ENCODE assay signal across 11 cellular contexts in the genomic region with DNA sequence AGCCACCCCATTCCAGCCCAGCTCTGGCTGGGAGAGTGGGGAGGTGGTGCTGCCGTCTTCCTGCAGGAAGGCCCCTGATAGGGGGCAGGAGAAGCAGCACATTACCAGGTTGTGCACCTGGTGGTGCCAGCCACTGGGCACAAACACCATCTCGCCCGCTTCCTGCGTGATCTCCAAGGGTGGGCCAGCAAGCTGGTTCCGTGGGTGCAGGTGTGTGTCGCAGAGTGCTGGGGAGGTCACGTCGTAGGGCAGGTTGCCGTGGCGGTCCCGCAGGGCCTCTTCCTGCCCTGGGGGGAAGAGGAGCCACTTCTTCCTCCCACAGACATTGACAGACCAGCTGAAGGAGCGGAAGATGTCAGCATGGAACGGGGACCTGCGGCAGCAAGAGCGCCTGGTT. TPM values are rescaled to one million over a fixed set of nuclear protein-coding genes. Genes with fewer than 3 reads are reported as not detected.
A peak's percentile ranks its signal among the peaks of the same experiment; 100 is the strongest.
DNase-seq lines count a peak whose midpoint lies in the region; ATAC-seq and TF ChIP-seq lines count a peak whose summit lies in the region.
"Had no signal": no experiment of that assay in that cellular context is flagged by ENCODE, and none has a peak within 500 bp of the region (broad histone marks: within the 10 kb centered on the region; RNA-seq: fewer than 3 reads in every experiment).

No MANE protein-coding gene starts in this region.

- POLR2A ChIA-PET in naive thymus-derived CD8-positive, alpha-beta T cell (lab: Charles Lee) = interaction anchor here (0.7 to 2.0 kb wide), 2 partner anchors 22 to 55 kb away, joined by 3 to 9 read pairs; no protein-coding TSS in a partner anchor
- POLR2A ChIA-PET in HEK293T (lab: Yijun Ruan, JAX) = interaction anchor here (0.9 kb wide), 1 partner anchor 29 kb away, joined by 3 read pairs; no protein-coding TSS in a partner anchor

- H3K27ac ChIP-seq in BLaER1 treated with 17β-estradiol and CSF1 and Interleukin-3, amounts not matched to agents 10 nM and 100 nM = no peak overlapping the region
- no peak overlapping the region for H3K27ac ChIP-seq in GM23338 (ENCODE audit: low read depth)
- no peak overlapping the region for H3K27ac ChIP-seq in hepatocyte
- H3K27ac ChIP-seq: neutrophil, Peyer's patch had no signal

- CTCF ChIA-PET in HEK293T (lab: Yijun Ruan, JAX) = no interaction called here

- intact Hi-C loops in activated T-helper 2 cell treated with anti-CD3 and anti-CD28 coated beads, Interferon-gamma antibody, Interleukin-2, Interleukin-4, amounts not matched to agents 10 μg/mL and 5 μg/mL and 100 μg/mL, durations not matched to agents 14 hours and 24 hours and 36 hours (cut with micrococcal nuclease) = loop anchor here (10.0 kb wide), 2 partner anchors 371 to 431 kb away; partner anchors contain the start of genes C1orf35, IBA57 and MRPL55

- peaks cover 26 to 36% (median 33%) of the 10 kb centered on the region in 11 experiments for H3K36me3 ChIP-seq in BLaER1 treated with 17β-estradiol and CSF1 and Interleukin-3, amounts not matched to agents 10 nM and 100 nM
- H3K36me3 ChIP-seq in GM23338 (ENCODE audit: insufficient read depth) = no peaks in the 10 kb centered on the region
- H3K36me3 ChIP-seq in hepatocyte (replicated peaks; ENCODE audit: insufficient read depth, low read depth) = no peaks in the 10 kb centered on the region

- H3K36me3 Mint-ChIP-seq in GM23338 (ENCODE audit: low read depth) = peaks cover 20% of the 10 kb centered on the region
- peaks cover 22% of the 10 kb centered on the region for H3K36me3 Mint-ChIP-seq in activated T-helper 2 cell treated with anti-CD3 and anti-CD28 coated beads, Interferon-gamma antibody, Interleukin-2, Interleukin-4, amounts not matched to agents 10 μg/mL and 5 μg/mL and 100 μg/mL, durations not matched to agents 14 hours and 24 hours and 36 hours (ENCODE audit: low read depth)
- H3K36me3 Mint-ChIP-seq in naive thymus-derived CD8-positive, alpha-beta T cell = peaks cover 0 to 2% (median 0%) of the 10 kb centered on the region in 3 donors

- no peaks in the 10 kb centered on the region for H3K27me3 ChIP-seq in BLaER1 treated with 17β-estradiol and CSF1 and Interleukin-3, amounts not matched to agents 10 nM and 100 nM
- no peaks in the 10 kb centered on the region for H3K27me3 ChIP-seq in GM23338 (ENCODE audit: insufficient read depth)
- no peaks in the 10 kb centered on the region for H3K27me3 ChIP-seq in hepatocyte
- H3K27me3 ChIP-seq: Peyer's patch had no signal

- H3K4me3 ChIP-seq in BLaER1 treated with 17β-estradiol and CSF1 and Interleukin-3, amounts not matched to agents 10 nM and 100 nM = peak overlapping the region in 8 of 10 experiments; percentile 83 to 98 (median 90); a peak in 15 of 20 replicates
- no peak overlapping the region for H3K4me3 ChIP-seq in GM23338
- H3K4me3 ChIP-seq in hepatocyte = no peak overlapping the region

- H3K4me2 ChIP-seq in BLaER1 treated with 17β-estradiol and CSF1 and Interleukin-3, amounts not matched to agents 10 nM and 100 nM = peak overlapping the region; percentile 90 to 99 (median 99)
- H3K4me2 ChIP-seq in GM23338 (no peak overlapping the region), hepatocyte (no peak overlapping the region)

- TF ChIP-seq CTCF in GM23338 (conservative IDR thresholded peaks at IDR 0.05; ENCODE audit: low read depth in 2 of 2) (no peak), hepatocyte (IDR thresholded peaks at IDR 0.05; ENCODE audit: poor library complexity) (no peak)

- H3K9me3 ChIP-seq in BLaER1 treated with 17β-estradiol and CSF1 and Interleukin-3, amounts not matched to agents 10 nM and 100 nM (replicated peaks in 1 of 11) = no peaks in the 10 kb centered on the region
- H3K9me3 ChIP-seq in hepatocyte (ENCODE audit: low read depth) = no peaks in the 10 kb centered on the region
- H3K9me3 ChIP-seq: neutrophil, Peyer's patch had no signal

- H3K4me1 Mint-ChIP-seq in GM23338 = peaks cover 19% of the 10 kb centered on the region
- H3K4me1 Mint-ChIP-seq in activated T-helper 2 cell treated with anti-CD3 and anti-CD28 coated beads, Interferon-gamma antibody, Interleukin-2, Interleukin-4, amounts not matched to agents 10 μg/mL and 5 μg/mL and 100 μg/mL, durations not matched to agents 14 hours and 24 hours and 36 hours (ENCODE audit: low read depth) = peaks cover 23% of the 10 kb centered on the region
- H3K4me1 Mint-ChIP-seq in naive thymus-derived CD8-positive, alpha-beta T cell = peaks cover 32 to 61% (median 53%) of the 10 kb centered on the region in 4 donors

- H3K9me2 ChIP-seq in GM23338 (ENCODE audit: insufficient read depth) (no peaks in the 10 kb centered on the region), hepatocyte (replicated peaks; ENCODE audit: insufficient read depth) (no peaks in the 10 kb centered on the region)

- ATAC-seq in GM23338 = no peak
- ATAC-seq in naive thymus-derived CD8-positive, alpha-beta T cell = no peak
- no peak for ATAC-seq in GM21825 (IDR thresholded peaks at IDR 0.05; ENCODE audit: unreplicated experiment)

- H2AFZ ChIP-seq in GM23338 (no peak overlapping the region), hepatocyte (no peak overlapping the region)

- DNase-seq in GM23338 (ENCODE audit: low spot score) (no peak), hepatocyte (ENCODE audit: low spot score) (no peak), HEK293T (ENCODE audit: extremely low spot score) (no peak)
- DNase-seq in activated T-helper 2 cell treated with anti-CD3 and anti-CD28 coated beads, Interferon-gamma antibody, Interleukin-2, Interleukin-4, amounts not matched to agents 10 μg/mL and 5 μg/mL and 100 μg/mL, durations not matched to agents 14 hours and 24 hours and 36 hours (ENCODE audit: low spot score) = no peak
- DNase-seq in naive thymus-derived CD8-positive, alpha-beta T cell = no peak
- DNase-seq: HCEC 1CT, NCI-H2171 had no signal

- H3K4me3 Mint-ChIP-seq in GM23338 = peak overlapping the region; percentile 95
- peak overlapping the region; percentile 96 for H3K4me3 Mint-ChIP-seq in activated T-helper 2 cell treated with anti-CD3 and anti-CD28 coated beads, Interferon-gamma antibody, Interleukin-2, Interleukin-4, amounts not matched to agents 10 μg/mL and 5 μg/mL and 100 μg/mL, durations not matched to agents 14 hours and 24 hours and 36 hours (ENCODE audit: low read depth)
- H3K4me3 Mint-ChIP-seq in naive thymus-derived CD8-positive, alpha-beta T cell = peak overlapping the region; percentile 58 to 96 (median 84)

- peaks cover 42% of the 10 kb centered on the region for H3K79me2 ChIP-seq in GM23338 (replicated peaks; ENCODE audit: insufficient read depth)
- H3K79me2 ChIP-seq in hepatocyte = peaks cover 50% of the 10 kb centered on the region

- peak overlapping the region in 10 of 11 experiments; percentile 86 to 96 (median 90); a peak in 14 of 22 replicates for H3K9ac ChIP-seq in BLaER1 treated with 17β-estradiol and CSF1 and Interleukin-3, amounts not matched to agents 10 nM and 100 nM

- no peaks in the 10 kb centered on the region; the same call in 2 of the 3 replicates for H3K9me3 Mint-ChIP-seq in GM23338
- no peaks in the 10 kb centered on the region for H3K9me3 Mint-ChIP-seq in activated T-helper 2 cell treated with anti-CD3 and anti-CD28 coated beads, Interferon-gamma antibody, Interleukin-2, Interleukin-4, amounts not matched to agents 10 μg/mL and 5 μg/mL and 100 μg/mL, durations not matched to agents 14 hours and 24 hours and 36 hours
- H3K9me3 Mint-ChIP-seq in naive thymus-derived CD8-positive, alpha-beta T cell = no peaks in the 10 kb centered on the region

- H3K4me1 ChIP-seq in BLaER1 treated with 17β-estradiol and CSF1 and Interleukin-3, amounts not matched to agents 10 nM and 100 nM = peaks cover 39 to 64% (median 54%) of the 10 kb centered on the region in 10 experiments
- peaks cover 15% of the 10 kb centered on the region; the same call in 1 of the 2 replicates for H3K4me1 ChIP-seq in GM23338 (ENCODE audit: insufficient read depth)
- H3K4me1 ChIP-seq in hepatocyte (ENCODE audit: insufficient read depth) = peaks cover 25% of the 10 kb centered on the region

- H3F3A ChIP-seq in GM23338 (replicated peaks; ENCODE audit: low read depth) = 0 out of 2 replicates have a peak, but pooled peaks cover 7% of the 10 kb centered on the region

- H4K20me1 ChIP-seq in BLaER1 treated with 17β-estradiol and CSF1 and Interleukin-3, amounts not matched to agents 10 nM and 100 nM = peaks cover 0 to 90% (median 65%) of the 10 kb centered on the region in 11 experiments; a peak in 19 of 22 replicates
- H4K20me1 ChIP-seq in GM23338 (replicated peaks; ENCODE audit: insufficient read depth) (no peaks in the 10 kb centered on the region), hepatocyte (ENCODE audit: insufficient read depth, poor library complexity, severe bottlenecking) (peaks cover 3% of the 10 kb centered on the region)

- no peak overlapping the region for H3K27ac Mint-ChIP-seq in GM23338
- no peak overlapping the region for H3K27ac Mint-ChIP-seq in activated T-helper 2 cell treated with anti-CD3 and anti-CD28 coated beads, Interferon-gamma antibody, Interleukin-2, Interleukin-4, amounts not matched to agents 10 μg/mL and 5 μg/mL and 100 μg/mL, durations not matched to agents 14 hours and 24 hours and 36 hours
- H3K27ac Mint-ChIP-seq in naive thymus-derived CD8-positive, alpha-beta T cell = peak overlapping the region in 4 of 10 donors; percentile 43 to 87 (median 70)

- peaks cover 15% of the 10 kb centered on the region for H3K27me3 Mint-ChIP-seq in GM23338 (ENCODE audit: insufficient read depth, low read depth, poor library complexity)
- no peaks in the 10 kb centered on the region for H3K27me3 Mint-ChIP-seq in activated T-helper 2 cell treated with anti-CD3 and anti-CD28 coated beads, Interferon-gamma antibody, Interleukin-2, Interleukin-4, amounts not matched to agents 10 μg/mL and 5 μg/mL and 100 μg/mL, durations not matched to agents 14 hours and 24 hours and 36 hours (ENCODE audit: low read depth)
- no peaks in the 10 kb centered on the region for H3K27me3 Mint-ChIP-seq in naive thymus-derived CD8-positive, alpha-beta T cell

- 95% methylated on average over 15 of the region's 15 CpGs for WGBS in hepatocyte (ENCODE audit: low lambda C conversion rate, missing lambda C conversion rate)

RNA-seq across cellular contexts. Expression of gene JMJD4, which starts 1.8 kb away (rescaled TPM):
- total RNA-seq in GM23338 (2014; rRNA removed; shearing (Covaris generic)) = 17.7 and 17.9 TPM in 2 replicates
- polyA plus RNA-seq in GM23338 (2016; fragmentation: Nextera tagmentation; extraction: Ambion mirVana) = 11.5 and 11.6 TPM in 2 replicates
- 26.6 and 27.5 TPM in 2 replicates for total RNA-seq in activated T-helper 2 cell treated with anti-CD3 and anti-CD28 coated beads, Interferon-gamma antibody, Interleukin-2, Interleukin-4, amounts not matched to agents 10 μg/mL and 5 μg/mL and 100 μg/mL, durations not matched to agents 14 hours and 24 hours and 36 hours
- 10 to 100 TPM; 31.8 to 37.9 TPM for total RNA-seq in naive thymus-derived CD8-positive, alpha-beta T cell
- 10 to 100 TPM; 27.1 to 33.0 (median 31.9) TPM for polyA plus RNA-seq in naive thymus-derived CD8-positive, alpha-beta T cell
- total RNA-seq in hepatocyte = 21.3 and 22.2 TPM in 2 replicates
- polyA plus RNA-seq in hepatocyte = 31.2 and 32.9 TPM in 2 replicates

RNA-seq across cellular contexts. Expression of gene SNAP47, which starts 1.9 kb away (rescaled TPM):
- 48.0 and 51.8 TPM in 2 replicates for total RNA-seq in GM23338 (2014; rRNA removed; shearing (Covaris generic))
- polyA plus RNA-seq in GM23338 (2016; fragmentation: Nextera tagmentation; extraction: Ambion mirVana) (17.8 and 19.5 TPM in 2 replicates), hepatocyte (42.7 and 49.6 TPM in 2 replicates)
- total RNA-seq in activated T-helper 2 cell treated with anti-CD3 and anti-CD28 coated beads, Interferon-gamma antibody, Interleukin-2, Interleukin-4, amounts not matched to agents 10 μg/mL and 5 μg/mL and 100 μg/mL, durations not matched to agents 14 hours and 24 hours and 36 hours = 28.4 and 29.3 TPM in 2 replicates
- 10 to 100 TPM; 25.0 to 25.6 TPM for total RNA-seq in naive thymus-derived CD8-positive, alpha-beta T cell
- polyA plus RNA-seq in naive thymus-derived CD8-positive, alpha-beta T cell = 10 to 100 TPM; 40.0 to 46.6 (median 40.8) TPM
- total RNA-seq in hepatocyte = 41.5 and 42.6 TPM in 2 replicates

Comparison
In these comparisons a context has a peak if more than half of its experiments do, and no peak if none do; other contexts are left out.
1. H3K4me2 ChIP-seq: peak in BLaER1 treated with 17β-estradiol and CSF1 and Interleukin-3, amounts not matched to agents 10 nM and 100 nM (11 of 11); none in GM23338 (single experiment) and hepatocyte (single experiment).
2. H3K4me3 ChIP-seq: peak in BLaER1 treated with 17β-estradiol and CSF1 and Interleukin-3, amounts not matched to agents 10 nM and 100 nM (8 of 10); none in GM23338 (single experiment) and hepatocyte (single experiment).
3. Peak in every context shown above with its lines, with median percentiles within 50 percentile points of each other: H3K4me3 Mint-ChIP-seq.